ENCODE assay signal across 26 cellular contexts in the genomic region with DNA sequence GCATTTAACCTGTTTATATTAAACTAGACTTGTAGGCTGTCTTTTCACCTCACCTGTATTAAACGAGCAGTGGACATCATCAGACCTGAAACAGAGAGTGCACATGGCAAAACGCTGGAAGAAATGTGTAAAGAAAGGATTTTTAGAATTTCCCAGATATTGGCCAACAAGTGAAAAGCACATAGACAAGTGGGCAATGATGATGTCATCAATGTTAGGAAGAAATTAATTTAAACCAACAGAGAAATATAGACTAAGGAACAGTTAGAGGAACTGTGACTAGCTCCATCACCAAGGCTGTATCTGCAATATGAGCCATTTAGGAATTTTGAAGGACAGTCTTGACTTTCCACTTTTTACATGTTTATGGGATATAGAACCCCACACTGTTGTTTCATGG.
DNase-seq lines count a peak whose midpoint lies in the region; ATAC-seq, FAIRE-seq and TF ChIP-seq lines count a peak whose summit lies in the region.
"Had no signal": no experiment of that assay in that cellular context is flagged by ENCODE, and none has a peak within 500 bp of the region (broad histone marks: within the 10 kb centered on the region; RNA-seq: fewer than 3 reads in every experiment).

No MANE protein-coding gene starts in this region.

- H3K4me1 ChIP-seq in HepG2 (ENCODE audit: insufficient read depth, low read length) = peaks cover 25% of the 10 kb centered on the region
- H3K4me1 ChIP-seq in right lobe of liver = peaks cover 0 to 9% (median 4%) of the 10 kb centered on the region in 4 donors
- H3K4me1 ChIP-seq in K562 (replicated peaks in 1 of 2; ENCODE audit: control insufficient read depth in 2 of 2, insufficient read depth in 2 of 2, low read length in 2 of 2) = no peaks in the 10 kb centered on the region
- H3K4me1 ChIP-seq in kidney (ENCODE audit: control insufficient read depth in 1 of 2, insufficient read depth in 1 of 2, low read depth in 1 of 2, low read length in 2 of 2) = peaks cover 0 to 6% of the 10 kb centered on the region in 2 donors

- H3K4me3 Mint-ChIP-seq in T-helper 17 cell = no peak overlapping the region
- H3K4me3 Mint-ChIP-seq: CD14-positive monocyte; CD4-positive, alpha-beta memory T cell; CD4-positive, CD25-positive, alpha-beta regulatory T cell; CD8-positive, alpha-beta memory T cell had no signal

- H3K36me3 ChIP-seq in HepG2 (replicated peaks in 1 of 2; ENCODE audit: control insufficient read depth in 1 of 2, insufficient read depth in 2 of 2, low read length in 2 of 2) (peaks cover 0 to 1% of the 10 kb centered on the region in 2 experiments; a peak in 3 of 5 replicates), right lobe of liver (no peaks in the 10 kb centered on the region), K562 (ENCODE audit: control insufficient read depth, insufficient read depth, low read length) (peaks cover 23% of the 10 kb centered on the region; the same call in 2 of the 3 replicates), kidney (ENCODE audit: control insufficient read depth in 1 of 2, insufficient read depth in 2 of 2, low read length in 2 of 2) (no peaks in the 10 kb centered on the region)
- H3K36me3 ChIP-seq: BE2C had no signal

- no TSS peak for BruUV-seq in HepG2 (replicated peaks; lab: Mats Ljungman, UMichigan)
- BruUV-seq in K562 (replicated peaks; lab: Mats Ljungman, UMichigan) = no TSS peak

- H3K36me3 Mint-ChIP-seq in T-helper 17 cell (ENCODE audit: low read depth) = peaks cover 3% of the 10 kb centered on the region

- TF ChIP-seq CTCF in HepG2 (CRISPR knock-in tag; IDR thresholded peaks at IDR 0.05) (no peak), right lobe of liver (IDR thresholded peaks at IDR 0.05) (no peak), K562 (IDR thresholded peaks at IDR 0.05 in 2 of 3, conservative IDR thresholded peaks at IDR 0.05 in 1 of 3; ENCODE audit: insufficient read depth in 2 of 3, low read depth in 1 of 3, low read length in 3 of 3) (no peak), kidney (IDR thresholded peaks at IDR 0.05; ENCODE audit: borderline replicate concordance, extremely low read depth, insufficient read depth) (no peak)

- in situ Hi-C loops in HepG2 (cut with HindIII; ENCODE audit: extremely low pct_ligation_motif_present, low pct_unique_long_range_greater_than_20kb) = no loop called here
- in situ Hi-C loops in K562 (cut with MboI) = no loop called here

- ATAC-seq in HepG2 = no peak
- no peak for ATAC-seq in right lobe of liver
- ATAC-seq in T-helper 17 cell = no peak
- no peak for ATAC-seq in K562
- ATAC-seq in GM18867 (IDR thresholded peaks at IDR 0.05; ENCODE audit: unreplicated experiment) = no peak

- no peak for TF ChIP-seq POLR2A in HepG2 (IDR thresholded peaks at IDR 0.05; ENCODE audit: insufficient read depth in 1 of 2, low read depth in 2 of 2, low read length in 2 of 2)
- no peak for TF ChIP-seq POLR2A in right lobe of liver (IDR thresholded peaks at IDR 0.05)
- TF ChIP-seq POLR2A in K562 (conservative IDR thresholded peaks at IDR 0.05) = no peak

- peaks cover 8% of the 10 kb centered on the region for H3K4me1 Mint-ChIP-seq in T-helper 17 cell

- DNase-seq in HepG2 (ENCODE audit: low spot score) (no peak), right lobe of liver (no peak), T-helper 17 cell (no peak), K562 (ENCODE audit: extremely low read depth in 1 of 4, low spot score in 3 of 4) (no peak), kidney (no peak), NCI-H146 (lab: John Stamatoyannopoulos, UW) (no peak)
- DNase-seq: 8988T; ACHN; BE2C; C1 segment of cervical spinal cord; CD4-positive, alpha-beta memory T cell; CD4-positive, CD25-positive, alpha-beta regulatory T cell; CD8-positive, alpha-beta memory T cell; COR-L47; DMS 273 treated with DMSO at 0.1 percent for 48 hours; DMS153; DMS53; DMS79; DND-41; EL; GDM1 had no signal

- intact Hi-C loops in HepG2 (cut with micrococcal nuclease; ENCODE audit: unreplicated experiment) (no loop called here), right lobe of liver (cut with DNase I) (no loop called here), K562 (cut with micrococcal nuclease) (no loop called here), kidney (cut with DNase I) (no loop called here)

- H2AFZ ChIP-seq in HepG2 (ENCODE audit: low read length) (no peak overlapping the region), K562 (ENCODE audit: low read depth, low read length) (no peak overlapping the region)

- no peaks in the 10 kb centered on the region for H3K27me3 Mint-ChIP-seq in T-helper 17 cell
- H3K27me3 Mint-ChIP-seq: CD4-positive, alpha-beta memory T cell; CD4-positive, CD25-positive, alpha-beta regulatory T cell; CD8-positive, alpha-beta memory T cell had no signal

- CTCF ChIA-PET in HepG2 (lab: Yijun Ruan, JAX; ENCODE audit: low intra/inter-chr PET ratio, low total read pairs) (no interaction called here), K562 (lab: Yijun Ruan, JAX; ENCODE audit: low intra/inter-chr PET ratio) (no interaction called here)

- H4K20me1 ChIP-seq in HepG2 (ENCODE audit: insufficient read depth, low read length) = no peaks in the 10 kb centered on the region
- no peaks in the 10 kb centered on the region for H4K20me1 ChIP-seq in K562 (replicated peaks; ENCODE audit: control insufficient read depth, insufficient read depth, low read length)

- H3K9me3 ChIP-seq in HepG2 (ENCODE audit: low read length) (no peaks in the 10 kb centered on the region), right lobe of liver (no peaks in the 10 kb centered on the region), T-helper 17 cell (ENCODE audit: control insufficient read depth, low read length, poor library complexity, severe bottlenecking) (no peaks in the 10 kb centered on the region), K562 (replicated peaks; ENCODE audit: control insufficient read depth, insufficient read depth, low read depth, low read length) (no peaks in the 10 kb centered on the region), kidney (ENCODE audit: control insufficient read depth in 1 of 2, low read length in 2 of 2) (no peaks in the 10 kb centered on the region)
- H3K9me3 ChIP-seq: BE2C, BLaER1 had no signal

- H3K79me2 ChIP-seq in HepG2 (ENCODE audit: insufficient read depth, low read length) (peaks cover 4% of the 10 kb centered on the region), K562 (ENCODE audit: control insufficient read depth, insufficient read depth, low read length) (peaks cover 12% of the 10 kb centered on the region; the same call in 2 of the 3 replicates)

- peak overlapping the region; percentile 41 for H3K27ac Mint-ChIP-seq in T-helper 17 cell
- H3K27ac Mint-ChIP-seq: CD14-positive monocyte had no signal

- no peak overlapping the region for H3K27ac ChIP-seq in HepG2 (ENCODE audit: extremely low read length, insufficient read depth, low read length)
- H3K27ac ChIP-seq in right lobe of liver = no peak overlapping the region
- no peak overlapping the region for H3K27ac ChIP-seq in K562 (ENCODE audit: extremely low read depth, low read depth, low read length)
- H3K27ac ChIP-seq in kidney (ENCODE audit: low read depth in 2 of 2, low read length in 2 of 2) = no peak overlapping the region
- H3K27ac ChIP-seq: BLaER1 had no signal

- POLR2A ChIA-PET in HepG2 (lab: Yijun Ruan, JAX) = no interaction called here
- POLR2A ChIA-PET in K562 (lab: Yijun Ruan, JAX) = no interaction called here

- FAIRE-seq in HepG2 (lab: Jason Lieb, UNC) (no peak), K562 (lab: Jason Lieb, UNC) (no peak), kidney (lab: Jason Lieb, UNC) (no peak)
- FAIRE-seq: A204.1, GM12891 had no signal

- no peak for TF ChIP-seq EP300 in HepG2 (IDR thresholded peaks at IDR 0.05; ENCODE audit: low read depth in 2 of 2, low read length in 2 of 2)
- TF ChIP-seq EP300 in HepG2 (CRISPR knock-in tag; IDR thresholded peaks at IDR 0.05; ENCODE audit: borderline replicate concordance) = no peak
- TF ChIP-seq EP300 in K562 (IDR thresholded peaks at IDR 0.05; ENCODE audit: low read length) = no peak

- 89% methylated on average over 2 of the region's 2 CpGs for WGBS in HepG2 (ENCODE audit: low lambda C conversion rate)
- 87% methylated on average over 2 of the region's 2 CpGs for WGBS in right lobe of liver (ENCODE audit: insufficient coverage, low coverage, low lambda C conversion rate, missing lambda C conversion rate)
- WGBS in K562 (ENCODE audit: insufficient coverage, low coverage, missing lambda C conversion rate) = 74% methylated on average over 2 of the region's 2 CpGs

- no peaks in the 10 kb centered on the region for H3K9me1 ChIP-seq in K562 (ENCODE audit: control insufficient read depth, insufficient read depth, low read length)

- no peak overlapping the region for H3K4me3 ChIP-seq in HepG2 (replicated peaks in 1 of 3; ENCODE audit: insufficient read depth in 1 of 3, low read depth in 2 of 3, low read length in 3 of 3)
- no peak overlapping the region for H3K4me3 ChIP-seq in right lobe of liver
- no peak overlapping the region for H3K4me3 ChIP-seq in K562
- H3K4me3 ChIP-seq in kidney (ENCODE audit: low read length in 2 of 2) = no peak overlapping the region
- H3K4me3 ChIP-seq: BLaER1 had no signal

- no peak for TF ChIP-seq RAD21 in HepG2 (CRISPR knock-in tag; IDR thresholded peaks at IDR 0.05)
- no peak for TF ChIP-seq RAD21 in K562 (CRISPR knock-in tag; conservative IDR thresholded peaks at IDR 0.05 in 1 of 2, IDR thresholded peaks at IDR 0.05 in 1 of 2)

- H3K27me3 ChIP-seq in HepG2 (ENCODE audit: control insufficient read depth in 1 of 2, insufficient read depth in 2 of 2, low read length in 2 of 2) (no peaks in the 10 kb centered on the region), right lobe of liver (no peaks in the 10 kb centered on the region), K562 (ENCODE audit: control insufficient read depth in 2 of 2, insufficient read depth in 2 of 2, low read length in 2 of 2) (no peaks in the 10 kb centered on the region)
- H3K27me3 ChIP-seq: BE2C, BLaER1 had no signal

- H3K9ac ChIP-seq in HepG2 (ENCODE audit: insufficient read depth, low read depth, low read length) (no peak overlapping the region), K562 (ENCODE audit: insufficient read depth in 1 of 2, low read depth in 2 of 2, low read length in 2 of 2) (no peak overlapping the region), kidney (ENCODE audit: low read length in 2 of 2) (no peak overlapping the region)
- H3K9ac ChIP-seq: BLaER1 had no signal

- H3K4me2 ChIP-seq in HepG2 (ENCODE audit: low read depth, low read length) (no peak overlapping the region), K562 (ENCODE audit: insufficient read depth, low read length) (no peak overlapping the region)
- H3K4me2 ChIP-seq: BLaER1 had no signal

TF ChIP-seq in HepG2, 621 proteins besides CTCF, POLR2A, EP300 and RAD21 (continues in another document):
- no peak for TF ChIP-seq SETDB1 (CRISPR knock-in tag; IDR thresholded peaks at IDR 0.05; ENCODE audit: borderline replicate concordance)
- no peak for TF ChIP-seq TEAD2 (CRISPR knock-in tag; IDR thresholded peaks at IDR 0.05)
- TF ChIP-seq ZNF101 (CRISPR knock-in tag; IDR thresholded peaks at IDR 0.05; ENCODE audit: borderline replicate concordance, low read depth) = no peak

TF ChIP-seq in K562, 482 proteins besides CTCF, POLR2A, EP300 and RAD21 (continues in another document):
- TF ChIP-seq MTA3 (IDR thresholded peaks at IDR 0.05; ENCODE audit: borderline replicate concordance) (no peak), ATF7 (IDR thresholded peaks at IDR 0.05) (0 out of 2 replicates have a peak, but pooled peaks have one; percentile 33), CBFB (CRISPR knock-in tag; IDR thresholded peaks at IDR 0.05) (no peak), EHMT2 (IDR thresholded peaks at IDR 0.05) (no peak), ZNF384 (IDR thresholded peaks at IDR 0.05; ENCODE audit: low read depth, low read length) (no peak)
